1 cellular context compared by ENCODE assay signal in the genomic region with DNA sequence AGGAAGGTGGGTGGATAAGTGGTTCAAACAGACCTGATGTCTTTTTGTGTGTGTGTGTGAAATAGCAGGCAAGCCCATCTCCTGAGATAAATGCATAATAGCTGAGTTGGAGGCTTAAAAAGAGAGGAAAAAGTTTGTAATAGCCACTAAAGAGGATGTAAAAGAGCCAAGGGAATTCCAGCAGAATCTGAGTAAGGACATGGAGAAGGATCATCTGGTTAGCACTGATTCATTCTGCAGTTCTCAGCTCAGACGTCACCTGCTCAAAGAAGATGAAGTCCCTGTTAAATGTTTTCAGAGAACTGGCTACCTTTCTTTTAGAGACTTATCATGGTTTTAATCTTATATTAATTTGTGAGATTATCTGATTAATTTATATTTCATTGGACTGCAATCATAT.
TF ChIP-seq lines count a peak whose summit lies in the region.

No MANE protein-coding gene starts in this region.

TF ChIP-seq in H1, 55 proteins besides CTCF, POLR2A, EP300 and RAD21 (continued from another document):
- no peak for TF ChIP-seq TBP (IDR thresholded peaks at IDR 0.05; ENCODE audit: low read depth, low read length)
- no peak for TF ChIP-seq RXRA (IDR thresholded peaks at IDR 0.05; ENCODE audit: insufficient read depth, low read depth, low read length)
- no peak for TF ChIP-seq TAF7 (optimal IDR thresholded peaks at IDR 0.05; ENCODE audit: borderline replicate concordance, low read depth, low read length)
- TF ChIP-seq YY1 (IDR thresholded peaks at IDR 0.05; ENCODE audit: low read depth, low read length): no peak
